Comparison of ENCODE assay signal across 1 cellular context in the genomic region with DNA sequence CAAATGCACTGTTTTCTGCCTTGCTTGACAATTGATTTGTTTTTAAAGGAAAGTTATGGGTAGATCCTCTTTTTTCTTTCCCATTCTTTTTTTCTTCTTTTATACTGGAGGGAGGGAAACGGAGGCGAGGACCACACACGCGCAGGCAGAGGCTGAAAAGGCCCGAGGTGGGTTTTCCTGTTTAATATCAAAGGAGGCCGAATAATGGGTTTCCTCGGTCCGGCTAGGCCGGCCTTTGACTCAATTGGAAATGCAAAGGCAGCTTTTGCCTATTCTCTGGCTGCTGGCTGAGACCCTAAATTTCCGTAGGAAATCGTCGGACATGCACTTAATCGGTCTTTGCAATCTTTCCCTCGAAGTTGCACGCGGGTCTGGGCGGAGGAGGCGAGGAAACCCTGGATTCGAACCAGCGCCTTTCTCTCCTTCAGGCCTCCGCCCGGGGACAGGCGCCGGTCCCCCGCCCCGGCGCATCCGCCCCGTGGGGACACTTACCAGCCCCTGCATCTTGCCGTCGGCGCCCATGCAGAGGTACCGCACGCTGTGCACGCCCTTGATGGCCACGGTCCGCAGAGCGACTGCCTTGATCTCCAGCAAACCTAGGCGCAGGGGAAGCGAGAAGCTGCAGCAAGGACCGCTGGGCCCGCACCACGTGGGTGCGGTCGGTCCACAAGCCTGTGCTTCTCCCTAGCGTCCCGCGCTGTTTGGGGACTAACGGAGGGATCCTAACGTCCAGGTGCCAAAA.
A peak's percentile ranks its signal among the peaks of the same experiment; 100 is the strongest.
TF ChIP-seq lines count a peak whose summit lies in the region.

No MANE protein-coding gene starts in this region.

TF ChIP-seq in WTC11, 78 proteins besides CTCF, POLR2A, EP300 and RAD21 (continued from another document and continues in another):
- TF ChIP-seq, protein P1, sequence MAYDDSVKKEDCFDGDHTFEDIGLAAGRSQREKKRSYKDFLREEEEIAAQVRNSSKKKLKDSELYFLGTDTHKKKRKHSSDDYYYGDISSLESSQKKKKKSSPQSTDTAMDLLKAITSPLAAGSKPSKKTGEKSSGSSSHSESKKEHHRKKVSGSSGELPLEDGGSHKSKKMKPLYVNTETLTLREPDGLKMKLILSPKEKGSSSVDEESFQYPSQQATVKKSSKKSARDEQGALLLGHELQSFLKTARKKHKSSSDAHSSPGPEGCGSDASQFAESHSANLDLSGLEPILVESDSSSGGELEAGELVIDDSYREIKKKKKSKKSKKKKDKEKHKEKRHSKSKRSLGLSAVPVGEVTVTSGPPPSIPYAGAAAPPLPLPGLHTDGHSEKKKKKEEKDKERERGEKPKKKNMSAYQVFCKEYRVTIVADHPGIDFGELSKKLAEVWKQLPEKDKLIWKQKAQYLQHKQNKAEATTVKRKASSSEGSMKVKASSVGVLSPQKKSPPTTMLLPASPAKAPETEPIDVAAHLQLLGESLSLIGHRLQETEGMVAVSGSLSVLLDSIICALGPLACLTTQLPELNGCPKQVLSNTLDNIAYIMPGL (CRISPR knock-in tag; IDR thresholded peaks at IDR 0.05), result 0 out of 2 replicates have a peak, but pooled peaks have one; percentile 21
- 0 out of 2 replicates have a peak, but pooled peaks have one; percentile 61 for TF ChIP-seq RELA (CRISPR knock-in tag; IDR thresholded peaks at IDR 0.05; ENCODE audit: borderline replicate concordance)
- TF ChIP-seq OVOL2 (CRISPR knock-in tag; IDR thresholded peaks at IDR 0.05; ENCODE audit: borderline replicate concordance), result no peak
- no peak for TF ChIP-seq TP53 (CRISPR knock-in tag; IDR thresholded peaks at IDR 0.05)
- no peak for TF ChIP-seq PRRX2 (CRISPR knock-in tag; IDR thresholded peaks at IDR 0.05)
- TF ChIP-seq ZNF317 (CRISPR knock-in tag; IDR thresholded peaks at IDR 0.05; ENCODE audit: borderline replicate concordance, low read depth), result no peak
- TF ChIP-seq NR2C2 (CRISPR knock-in tag; IDR thresholded peaks at IDR 0.05), result no peak
- no peak for TF ChIP-seq JAZF1 (CRISPR knock-in tag; IDR thresholded peaks at IDR 0.05)
- TF ChIP-seq SOX15 (CRISPR knock-in tag; IDR thresholded peaks at IDR 0.05), result no peak
- TF ChIP-seq ZNF416 (CRISPR knock-in tag; IDR thresholded peaks at IDR 0.05), result no peak
- TF ChIP-seq ETV6 (CRISPR knock-in tag; IDR thresholded peaks at IDR 0.05), result no peak; the same call in 1 of the 2 replicates
- TF ChIP-seq ZNF671 (CRISPR knock-in tag; IDR thresholded peaks at IDR 0.05), result no peak
- TF ChIP-seq, protein P2, sequence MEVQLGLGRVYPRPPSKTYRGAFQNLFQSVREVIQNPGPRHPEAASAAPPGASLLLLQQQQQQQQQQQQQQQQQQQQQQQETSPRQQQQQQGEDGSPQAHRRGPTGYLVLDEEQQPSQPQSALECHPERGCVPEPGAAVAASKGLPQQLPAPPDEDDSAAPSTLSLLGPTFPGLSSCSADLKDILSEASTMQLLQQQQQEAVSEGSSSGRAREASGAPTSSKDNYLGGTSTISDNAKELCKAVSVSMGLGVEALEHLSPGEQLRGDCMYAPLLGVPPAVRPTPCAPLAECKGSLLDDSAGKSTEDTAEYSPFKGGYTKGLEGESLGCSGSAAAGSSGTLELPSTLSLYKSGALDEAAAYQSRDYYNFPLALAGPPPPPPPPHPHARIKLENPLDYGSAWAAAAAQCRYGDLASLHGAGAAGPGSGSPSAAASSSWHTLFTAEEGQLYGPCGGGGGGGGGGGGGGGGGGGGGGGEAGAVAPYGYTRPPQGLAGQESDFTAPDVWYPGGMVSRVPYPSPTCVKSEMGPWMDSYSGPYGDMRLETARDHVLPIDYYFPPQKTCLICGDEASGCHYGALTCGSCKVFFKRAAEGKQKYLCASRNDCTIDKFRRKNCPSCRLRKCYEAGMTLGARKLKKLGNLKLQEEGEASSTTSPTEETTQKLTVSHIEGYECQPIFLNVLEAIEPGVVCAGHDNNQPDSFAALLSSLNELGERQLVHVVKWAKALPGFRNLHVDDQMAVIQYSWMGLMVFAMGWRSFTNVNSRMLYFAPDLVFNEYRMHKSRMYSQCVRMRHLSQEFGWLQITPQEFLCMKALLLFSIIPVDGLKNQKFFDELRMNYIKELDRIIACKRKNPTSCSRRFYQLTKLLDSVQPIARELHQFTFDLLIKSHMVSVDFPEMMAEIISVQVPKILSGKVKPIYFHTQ (CRISPR knock-in tag; IDR thresholded peaks at IDR 0.05), result no peak
- TF ChIP-seq ZNF121 (CRISPR knock-in tag; IDR thresholded peaks at IDR 0.05), result no peak
- TF ChIP-seq SMAD3 (CRISPR knock-in tag; IDR thresholded peaks at IDR 0.05; ENCODE audit: borderline replicate concordance), result no peak
- no peak for TF ChIP-seq NFYB (CRISPR knock-in tag; conservative IDR thresholded peaks at IDR 0.05; ENCODE audit: low read depth)
- TF ChIP-seq, protein P3, sequence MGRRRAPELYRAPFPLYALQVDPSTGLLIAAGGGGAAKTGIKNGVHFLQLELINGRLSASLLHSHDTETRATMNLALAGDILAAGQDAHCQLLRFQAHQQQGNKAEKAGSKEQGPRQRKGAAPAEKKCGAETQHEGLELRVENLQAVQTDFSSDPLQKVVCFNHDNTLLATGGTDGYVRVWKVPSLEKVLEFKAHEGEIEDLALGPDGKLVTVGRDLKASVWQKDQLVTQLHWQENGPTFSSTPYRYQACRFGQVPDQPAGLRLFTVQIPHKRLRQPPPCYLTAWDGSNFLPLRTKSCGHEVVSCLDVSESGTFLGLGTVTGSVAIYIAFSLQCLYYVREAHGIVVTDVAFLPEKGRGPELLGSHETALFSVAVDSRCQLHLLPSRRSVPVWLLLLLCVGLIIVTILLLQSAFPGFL (CRISPR knock-in tag; IDR thresholded peaks at IDR 0.05; ENCODE audit: borderline replicate concordance), result no peak
- TF ChIP-seq, protein P4, sequence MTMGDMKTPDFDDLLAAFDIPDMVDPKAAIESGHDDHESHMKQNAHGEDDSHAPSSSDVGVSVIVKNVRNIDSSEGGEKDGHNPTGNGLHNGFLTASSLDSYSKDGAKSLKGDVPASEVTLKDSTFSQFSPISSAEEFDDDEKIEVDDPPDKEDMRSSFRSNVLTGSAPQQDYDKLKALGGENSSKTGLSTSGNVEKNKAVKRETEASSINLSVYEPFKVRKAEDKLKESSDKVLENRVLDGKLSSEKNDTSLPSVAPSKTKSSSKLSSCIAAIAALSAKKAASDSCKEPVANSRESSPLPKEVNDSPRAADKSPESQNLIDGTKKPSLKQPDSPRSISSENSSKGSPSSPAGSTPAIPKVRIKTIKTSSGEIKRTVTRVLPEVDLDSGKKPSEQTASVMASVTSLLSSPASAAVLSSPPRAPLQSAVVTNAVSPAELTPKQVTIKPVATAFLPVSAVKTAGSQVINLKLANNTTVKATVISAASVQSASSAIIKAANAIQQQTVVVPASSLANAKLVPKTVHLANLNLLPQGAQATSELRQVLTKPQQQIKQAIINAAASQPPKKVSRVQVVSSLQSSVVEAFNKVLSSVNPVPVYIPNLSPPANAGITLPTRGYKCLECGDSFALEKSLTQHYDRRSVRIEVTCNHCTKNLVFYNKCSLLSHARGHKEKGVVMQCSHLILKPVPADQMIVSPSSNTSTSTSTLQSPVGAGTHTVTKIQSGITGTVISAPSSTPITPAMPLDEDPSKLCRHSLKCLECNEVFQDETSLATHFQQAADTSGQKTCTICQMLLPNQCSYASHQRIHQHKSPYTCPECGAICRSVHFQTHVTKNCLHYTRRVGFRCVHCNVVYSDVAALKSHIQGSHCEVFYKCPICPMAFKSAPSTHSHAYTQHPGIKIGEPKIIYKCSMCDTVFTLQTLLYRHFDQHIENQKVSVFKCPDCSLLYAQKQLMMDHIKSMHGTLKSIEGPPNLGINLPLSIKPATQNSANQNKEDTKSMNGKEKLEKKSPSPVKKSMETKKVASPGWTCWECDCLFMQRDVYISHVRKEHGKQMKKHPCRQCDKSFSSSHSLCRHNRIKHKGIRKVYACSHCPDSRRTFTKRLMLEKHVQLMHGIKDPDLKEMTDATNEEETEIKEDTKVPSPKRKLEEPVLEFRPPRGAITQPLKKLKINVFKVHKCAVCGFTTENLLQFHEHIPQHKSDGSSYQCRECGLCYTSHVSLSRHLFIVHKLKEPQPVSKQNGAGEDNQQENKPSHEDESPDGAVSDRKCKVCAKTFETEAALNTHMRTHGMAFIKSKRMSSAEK (CRISPR knock-in tag; IDR thresholded peaks at IDR 0.05; ENCODE audit: borderline replicate concordance), result no peak
- no peak; the same call in 1 of the 2 replicates for TF ChIP-seq KAT7 (CRISPR knock-in tag; IDR thresholded peaks at IDR 0.05; ENCODE audit: borderline replicate concordance)
- TF ChIP-seq CREM (CRISPR knock-in tag; IDR thresholded peaks at IDR 0.05), result no peak
- TF ChIP-seq, protein P5, sequence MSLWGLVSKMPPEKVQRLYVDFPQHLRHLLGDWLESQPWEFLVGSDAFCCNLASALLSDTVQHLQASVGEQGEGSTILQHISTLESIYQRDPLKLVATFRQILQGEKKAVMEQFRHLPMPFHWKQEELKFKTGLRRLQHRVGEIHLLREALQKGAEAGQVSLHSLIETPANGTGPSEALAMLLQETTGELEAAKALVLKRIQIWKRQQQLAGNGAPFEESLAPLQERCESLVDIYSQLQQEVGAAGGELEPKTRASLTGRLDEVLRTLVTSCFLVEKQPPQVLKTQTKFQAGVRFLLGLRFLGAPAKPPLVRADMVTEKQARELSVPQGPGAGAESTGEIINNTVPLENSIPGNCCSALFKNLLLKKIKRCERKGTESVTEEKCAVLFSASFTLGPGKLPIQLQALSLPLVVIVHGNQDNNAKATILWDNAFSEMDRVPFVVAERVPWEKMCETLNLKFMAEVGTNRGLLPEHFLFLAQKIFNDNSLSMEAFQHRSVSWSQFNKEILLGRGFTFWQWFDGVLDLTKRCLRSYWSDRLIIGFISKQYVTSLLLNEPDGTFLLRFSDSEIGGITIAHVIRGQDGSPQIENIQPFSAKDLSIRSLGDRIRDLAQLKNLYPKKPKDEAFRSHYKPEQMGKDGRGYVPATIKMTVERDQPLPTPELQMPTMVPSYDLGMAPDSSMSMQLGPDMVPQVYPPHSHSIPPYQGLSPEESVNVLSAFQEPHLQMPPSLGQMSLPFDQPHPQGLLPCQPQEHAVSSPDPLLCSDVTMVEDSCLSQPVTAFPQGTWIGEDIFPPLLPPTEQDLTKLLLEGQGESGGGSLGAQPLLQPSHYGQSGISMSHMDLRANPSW (CRISPR knock-in tag; conservative IDR thresholded peaks at IDR 0.05; ENCODE audit: low read depth), result no peak; the same call in 1 of the 2 replicates
- TF ChIP-seq MXD4 (CRISPR knock-in tag; IDR thresholded peaks at IDR 0.05; ENCODE audit: borderline replicate concordance), result no peak
- TF ChIP-seq ESRRA (CRISPR knock-in tag; IDR thresholded peaks at IDR 0.05; ENCODE audit: borderline replicate concordance), result no peak
- TF ChIP-seq, protein P6, sequence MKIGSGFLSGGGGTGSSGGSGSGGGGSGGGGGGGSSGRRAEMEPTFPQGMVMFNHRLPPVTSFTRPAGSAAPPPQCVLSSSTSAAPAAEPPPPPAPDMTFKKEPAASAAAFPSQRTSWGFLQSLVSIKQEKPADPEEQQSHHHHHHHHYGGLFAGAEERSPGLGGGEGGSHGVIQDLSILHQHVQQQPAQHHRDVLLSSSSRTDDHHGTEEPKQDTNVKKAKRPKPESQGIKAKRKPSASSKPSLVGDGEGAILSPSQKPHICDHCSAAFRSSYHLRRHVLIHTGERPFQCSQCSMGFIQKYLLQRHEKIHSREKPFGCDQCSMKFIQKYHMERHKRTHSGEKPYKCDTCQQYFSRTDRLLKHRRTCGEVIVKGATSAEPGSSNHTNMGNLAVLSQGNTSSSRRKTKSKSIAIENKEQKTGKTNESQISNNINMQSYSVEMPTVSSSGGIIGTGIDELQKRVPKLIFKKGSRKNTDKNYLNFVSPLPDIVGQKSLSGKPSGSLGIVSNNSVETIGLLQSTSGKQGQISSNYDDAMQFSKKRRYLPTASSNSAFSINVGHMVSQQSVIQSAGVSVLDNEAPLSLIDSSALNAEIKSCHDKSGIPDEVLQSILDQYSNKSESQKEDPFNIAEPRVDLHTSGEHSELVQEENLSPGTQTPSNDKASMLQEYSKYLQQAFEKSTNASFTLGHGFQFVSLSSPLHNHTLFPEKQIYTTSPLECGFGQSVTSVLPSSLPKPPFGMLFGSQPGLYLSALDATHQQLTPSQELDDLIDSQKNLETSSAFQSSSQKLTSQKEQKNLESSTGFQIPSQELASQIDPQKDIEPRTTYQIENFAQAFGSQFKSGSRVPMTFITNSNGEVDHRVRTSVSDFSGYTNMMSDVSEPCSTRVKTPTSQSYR (CRISPR knock-in tag; IDR thresholded peaks at IDR 0.05), result no peak
- TF ChIP-seq, protein P7, sequence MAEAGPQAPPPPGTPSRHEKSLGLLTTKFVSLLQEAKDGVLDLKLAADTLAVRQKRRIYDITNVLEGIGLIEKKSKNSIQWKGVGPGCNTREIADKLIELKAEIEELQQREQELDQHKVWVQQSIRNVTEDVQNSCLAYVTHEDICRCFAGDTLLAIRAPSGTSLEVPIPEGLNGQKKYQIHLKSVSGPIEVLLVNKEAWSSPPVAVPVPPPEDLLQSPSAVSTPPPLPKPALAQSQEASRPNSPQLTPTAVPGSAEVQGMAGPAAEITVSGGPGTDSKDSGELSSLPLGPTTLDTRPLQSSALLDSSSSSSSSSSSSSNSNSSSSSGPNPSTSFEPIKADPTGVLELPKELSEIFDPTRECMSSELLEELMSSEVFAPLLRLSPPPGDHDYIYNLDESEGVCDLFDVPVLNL (CRISPR knock-in tag; IDR thresholded peaks at IDR 0.05; ENCODE audit: borderline replicate concordance, low read depth), result no peak
- no peak for TF ChIP-seq TEAD4 (CRISPR knock-in tag; IDR thresholded peaks at IDR 0.05)
- no peak for TF ChIP-seq MYBL2 (CRISPR knock-in tag; IDR thresholded peaks at IDR 0.05)
- TF ChIP-seq, protein P8, sequence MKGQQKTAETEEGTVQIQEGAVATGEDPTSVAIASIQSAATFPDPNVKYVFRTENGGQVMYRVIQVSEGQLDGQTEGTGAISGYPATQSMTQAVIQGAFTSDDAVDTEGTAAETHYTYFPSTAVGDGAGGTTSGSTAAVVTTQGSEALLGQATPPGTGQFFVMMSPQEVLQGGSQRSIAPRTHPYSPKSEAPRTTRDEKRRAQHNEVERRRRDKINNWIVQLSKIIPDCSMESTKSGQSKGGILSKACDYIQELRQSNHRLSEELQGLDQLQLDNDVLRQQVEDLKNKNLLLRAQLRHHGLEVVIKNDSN (CRISPR knock-in tag; IDR thresholded peaks at IDR 0.05), result peak; percentile 68
- TF ChIP-seq, protein P9, sequence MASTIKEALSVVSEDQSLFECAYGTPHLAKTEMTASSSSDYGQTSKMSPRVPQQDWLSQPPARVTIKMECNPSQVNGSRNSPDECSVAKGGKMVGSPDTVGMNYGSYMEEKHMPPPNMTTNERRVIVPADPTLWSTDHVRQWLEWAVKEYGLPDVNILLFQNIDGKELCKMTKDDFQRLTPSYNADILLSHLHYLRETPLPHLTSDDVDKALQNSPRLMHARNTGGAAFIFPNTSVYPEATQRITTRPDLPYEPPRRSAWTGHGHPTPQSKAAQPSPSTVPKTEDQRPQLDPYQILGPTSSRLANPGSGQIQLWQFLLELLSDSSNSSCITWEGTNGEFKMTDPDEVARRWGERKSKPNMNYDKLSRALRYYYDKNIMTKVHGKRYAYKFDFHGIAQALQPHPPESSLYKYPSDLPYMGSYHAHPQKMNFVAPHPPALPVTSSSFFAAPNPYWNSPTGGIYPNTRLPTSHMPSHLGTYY (CRISPR knock-in tag; IDR thresholded peaks at IDR 0.05), result no peak
- TF ChIP-seq FOXP1 (CRISPR knock-in tag; IDR thresholded peaks at IDR 0.05; ENCODE audit: borderline replicate concordance), result peak; percentile 44; the same call in 1 of the 2 replicates
- TF ChIP-seq FOXJ3 (CRISPR knock-in tag; IDR thresholded peaks at IDR 0.05; ENCODE audit: borderline replicate concordance), result no peak
- 0 out of 2 replicates have a peak, but pooled peaks have one; percentile 35 for TF ChIP-seq JUN (CRISPR knock-in tag; IDR thresholded peaks at IDR 0.05)
